9 cellular contexts compared by ENCODE assay signal in the genomic region with DNA sequence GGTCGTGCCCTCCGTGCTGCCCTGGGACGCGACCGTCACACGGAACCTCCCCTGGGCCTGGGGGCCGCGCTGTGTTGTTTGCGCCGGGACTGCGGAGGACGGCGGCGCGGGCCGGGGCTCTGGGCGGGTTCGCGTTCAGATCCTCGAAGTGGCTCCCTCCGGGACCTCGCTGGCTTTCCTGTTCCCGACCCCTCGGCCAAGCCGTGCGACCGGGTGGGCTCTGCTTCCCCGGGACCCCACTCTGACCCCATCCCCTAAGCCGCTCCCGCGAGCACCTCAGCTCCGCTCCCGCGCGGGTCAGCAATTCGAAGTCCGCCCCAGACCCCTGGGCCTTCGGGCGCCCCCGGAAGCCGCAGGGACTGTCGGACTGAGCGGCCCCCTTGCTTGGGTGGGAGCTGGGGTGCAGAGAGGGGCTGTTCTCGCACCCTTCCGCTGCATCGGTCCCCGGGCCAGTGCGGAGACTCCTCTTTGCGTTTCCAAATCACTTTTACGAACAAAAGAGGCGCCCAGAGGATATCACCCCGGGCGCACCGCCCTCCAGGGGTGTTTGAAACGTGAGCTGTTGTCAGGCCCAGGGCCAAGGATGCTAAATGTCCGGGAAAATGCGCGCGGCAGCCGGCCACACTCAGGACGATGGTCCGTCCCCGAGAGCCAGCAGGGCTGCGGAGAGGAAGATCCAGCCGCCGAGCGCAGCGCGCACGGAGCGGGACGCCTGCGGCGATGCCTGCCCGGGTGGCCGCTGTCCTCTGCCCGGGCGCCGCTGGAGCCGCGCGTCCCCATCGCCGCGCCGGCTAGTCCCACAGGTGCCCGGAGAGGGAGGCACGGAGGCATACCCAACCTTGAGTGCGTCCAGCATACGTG.
A peak's percentile ranks its signal among the peaks of the same experiment; 100 is the strongest.
DNase-seq lines count a peak whose midpoint lies in the region; ATAC-seq, FAIRE-seq and TF ChIP-seq lines count a peak whose summit lies in the region.
"Had no signal": no experiment of that assay in that cellular context is flagged by ENCODE, and none has a peak within 500 bp of the region (broad histone marks: within the 10 kb centered on the region; RNA-seq: fewer than 3 reads in every experiment).

No MANE protein-coding gene starts in this region.

- H3K36me3 ChIP-seq in testis (ENCODE audit: low read depth, missing control alignments), result no peaks in the 10 kb centered on the region

- DNase-seq in activated CD4-positive, alpha-beta T cell treated with anti-CD3 and anti-CD28 coated beads, Interleukin-2, amount 10 ng/mL, durations not matched to agents 24 days and 14 days, result no peak
- no peak for DNase-seq in activated CD4-positive, alpha-beta T cell treated with anti-CD3 and anti-CD28 coated beads, Interleukin-2, amount 50 U/mL, for 48 hours
- DNase-seq in chondrocyte (ENCODE audit: low spot score) (no peak), left colon (no peak), testis (no peak), GM12892 (ENCODE audit: insufficient read length) (no peak), HuH-7.5 (ENCODE audit: low spot score) (no peak), DMS153 (lab: John Stamatoyannopoulos, UW) (no peak)
- DNase-seq: SHP77 treated with DMSO at 0.1 percent for 48 hours had no signal

- peaks cover 5% of the 10 kb centered on the region for H3K4me1 Mint-ChIP-seq in activated CD4-positive, alpha-beta T cell treated with anti-CD3 and anti-CD28 coated beads, Interleukin-2, amount 10 ng/mL, durations not matched to agents 24 days and 14 days
- H3K4me1 Mint-ChIP-seq in chondrocyte (ENCODE audit: low read depth), result peaks cover 3% of the 10 kb centered on the region

- no peaks in the 10 kb centered on the region for H3K9me3 Mint-ChIP-seq in activated CD4-positive, alpha-beta T cell treated with anti-CD3 and anti-CD28 coated beads, Interleukin-2, amount 10 ng/mL, durations not matched to agents 24 days and 14 days
- peaks cover 9% of the 10 kb centered on the region for H3K9me3 Mint-ChIP-seq in chondrocyte (ENCODE audit: low read depth)

- peak; percentile 42 for ATAC-seq in left colon

- FAIRE-seq in GM12892 (lab: Jason Lieb, UNC), result no peak

- 2 to 4% methylated on average over 23 to 78 of the region's 90 CpGs for WGBS in testis, 2 donors

- no peak overlapping the region for H3K27ac Mint-ChIP-seq in activated CD4-positive, alpha-beta T cell treated with anti-CD3 and anti-CD28 coated beads, Interleukin-2, amount 10 ng/mL, durations not matched to agents 24 days and 14 days
- no peak overlapping the region for H3K27ac Mint-ChIP-seq in chondrocyte (ENCODE audit: unreplicated experiment)

- no peaks in the 10 kb centered on the region for H3K4me1 ChIP-seq in testis

- peak overlapping the region; percentile 66 for H3K4me3 Mint-ChIP-seq in activated CD4-positive, alpha-beta T cell treated with anti-CD3 and anti-CD28 coated beads, Interleukin-2, amount 10 ng/mL, durations not matched to agents 24 days and 14 days
- H3K4me3 Mint-ChIP-seq in chondrocyte (ENCODE audit: unreplicated experiment), result peak overlapping the region; percentile 69

- H3K27me3 Mint-ChIP-seq in activated CD4-positive, alpha-beta T cell treated with anti-CD3 and anti-CD28 coated beads, Interleukin-2, amount 10 ng/mL, durations not matched to agents 24 days and 14 days, result peaks cover 52% of the 10 kb centered on the region
- H3K27me3 Mint-ChIP-seq in chondrocyte (ENCODE audit: low read depth), result peaks cover 37% of the 10 kb centered on the region

- TF ChIP-seq CTCF in chondrocyte (IDR thresholded peaks at IDR 0.05) (no peak), testis (IDR thresholded peaks at IDR 0.05) (no peak)

- no peaks in the 10 kb centered on the region for H3K36me3 Mint-ChIP-seq in activated CD4-positive, alpha-beta T cell treated with anti-CD3 and anti-CD28 coated beads, Interleukin-2, amount 10 ng/mL, durations not matched to agents 24 days and 14 days (ENCODE audit: low read depth)
- H3K36me3 Mint-ChIP-seq in chondrocyte (ENCODE audit: low read depth), result peaks cover 1% of the 10 kb centered on the region

- intact Hi-C loops in activated CD4-positive, alpha-beta T cell treated with anti-CD3 and anti-CD28 coated beads, Interleukin-2, amount 10 ng/mL, durations not matched to agents 24 days and 14 days (cut with micrococcal nuclease), result no loop called here
- intact Hi-C loops in left colon (cut with DNase I, micrococcal nuclease), result no loop called here
- intact Hi-C loops in testis (cut with DNase I; ENCODE audit: low total_unique reads), result loop anchor here (10.0 kb wide), 1 partner anchor 378 kb away; no protein-coding TSS in a partner anchor

- peak overlapping the region; percentile 22 to 40 for H3K4me3 ChIP-seq in testis

- no peaks in the 10 kb centered on the region for H3K9me3 ChIP-seq in testis

- no peak for TF ChIP-seq POLR2A in testis (IDR thresholded peaks at IDR 0.05)
- no peak for TF ChIP-seq POLR2A in GM12892 (IDR thresholded peaks at IDR 0.05; ENCODE audit: low read depth, low read length)

- no peak overlapping the region for H3K27ac ChIP-seq in testis

- H3K27me3 ChIP-seq in testis, result no peaks in the 10 kb centered on the region
